In genomic region chr3:24017305-24017704, GRCh38 we compare ENCODE assay signal across 23 cellular contexts.
"Had no signal": no experiment of that assay in that cellular context is flagged by ENCODE, and none has a peak within 500 bp of the region (broad histone marks: within the 10 kb centered on the region; RNA-seq: fewer than 3 reads in every experiment).

No MANE protein-coding gene starts in this region.

- DNase-seq: activated CD4-positive, alpha-beta memory T cell treated with anti-CD3 and anti-CD28 coated beads for 36 hours; activated CD4-positive, alpha-beta T cell treated with anti-CD3 and anti-CD28 coated beads for 36 hours; activated naive CD8-positive, alpha-beta T cell treated with anti-CD3 and anti-CD28 coated beads for 36 hours; amygdala; body of pancreas; central memory CD4-positive, alpha-beta T cell; endodermal cell; foreskin melanocyte; head of caudate nucleus; kidney glomerular epithelial cell; mesenchymal stem cell; mucosa of descending colon; naive thymus-derived CD4-positive, alpha-beta T cell; pancreas; sigmoid colon; spleen; stimulated activated naive B cell treated with anti-CD40 and anti-IgM and Interleukin-4, amounts not matched to agents 10 μg/mL and 1 μg/mL and 100 μg/mL, for 72 hours; upper lobe of left lung had no signal

- H3K4me1 ChIP-seq: body of pancreas, pancreas, sigmoid colon, spleen, upper lobe of left lung had no signal

- H3K27me3 ChIP-seq: body of pancreas, neutrophil, pancreas, sigmoid colon, spleen, upper lobe of left lung had no signal

- H3K27me3 Mint-ChIP-seq: activated CD4-positive, alpha-beta memory T cell treated with anti-CD3 and anti-CD28 coated beads for 36 hours; activated CD4-positive, alpha-beta T cell treated with anti-CD3 and anti-CD28 coated beads for 36 hours; activated naive CD8-positive, alpha-beta T cell treated with anti-CD3 and anti-CD28 coated beads for 36 hours; stimulated activated naive B cell treated with anti-CD40 and anti-IgM and Interleukin-4, amounts not matched to agents 10 μg/mL and 1 μg/mL and 100 μg/mL, for 72 hours had no signal

- H3K4me3 Mint-ChIP-seq: activated CD4-positive, alpha-beta memory T cell treated with anti-CD3 and anti-CD28 coated beads for 36 hours; activated CD4-positive, alpha-beta T cell treated with anti-CD3 and anti-CD28 coated beads for 36 hours; activated naive CD8-positive, alpha-beta T cell treated with anti-CD3 and anti-CD28 coated beads for 36 hours; endodermal cell; naive thymus-derived CD4-positive, alpha-beta T cell; stimulated activated naive B cell treated with anti-CD40 and anti-IgM and Interleukin-4, amounts not matched to agents 10 μg/mL and 1 μg/mL and 100 μg/mL, for 72 hours; T-helper 2 cell treated with Interferon-gamma antibody and Interleukin-4, amounts not matched to agents 5 μg/mL and 100 μg/mL, for 36 hours; WTC11 had no signal

- H3K36me3 Mint-ChIP-seq: activated CD4-positive, alpha-beta memory T cell treated with anti-CD3 and anti-CD28 coated beads for 36 hours; activated naive CD8-positive, alpha-beta T cell treated with anti-CD3 and anti-CD28 coated beads for 36 hours; naive thymus-derived CD4-positive, alpha-beta T cell; stimulated activated naive B cell treated with anti-CD40 and anti-IgM and Interleukin-4, amounts not matched to agents 10 μg/mL and 1 μg/mL and 100 μg/mL, for 72 hours; WTC11 had no signal

- H3K27ac ChIP-seq: body of pancreas, epithelial cell of prostate, neutrophil, pancreas, sigmoid colon, spleen, upper lobe of left lung had no signal

- H3K27ac Mint-ChIP-seq: activated CD4-positive, alpha-beta memory T cell treated with anti-CD3 and anti-CD28 coated beads for 36 hours; activated CD4-positive, alpha-beta T cell treated with anti-CD3 and anti-CD28 coated beads for 36 hours; activated naive CD8-positive, alpha-beta T cell treated with anti-CD3 and anti-CD28 coated beads for 36 hours; endodermal cell; naive thymus-derived CD4-positive, alpha-beta T cell; T-helper 2 cell treated with Interferon-gamma antibody and Interleukin-4, amounts not matched to agents 5 μg/mL and 100 μg/mL, for 36 hours; WTC11 had no signal

- H3K9me3 Mint-ChIP-seq: activated CD4-positive, alpha-beta memory T cell treated with anti-CD3 and anti-CD28 coated beads for 36 hours; activated naive CD8-positive, alpha-beta T cell treated with anti-CD3 and anti-CD28 coated beads for 36 hours; endodermal cell; naive thymus-derived CD4-positive, alpha-beta T cell; stimulated activated naive B cell treated with anti-CD40 and anti-IgM and Interleukin-4, amounts not matched to agents 10 μg/mL and 1 μg/mL and 100 μg/mL, for 72 hours; T-helper 2 cell treated with Interferon-gamma antibody and Interleukin-4, amounts not matched to agents 5 μg/mL and 100 μg/mL, for 36 hours; WTC11 had no signal

- H3K9me3 ChIP-seq: body of pancreas, mucosa of descending colon, neutrophil, pancreas, sigmoid colon, spleen, thoracic aorta, upper lobe of left lung had no signal

- ATAC-seq: activated CD4-positive, alpha-beta T cell treated with anti-CD3 and anti-CD28 coated beads for 36 hours; body of pancreas; mucosa of descending colon; naive thymus-derived CD4-positive, alpha-beta T cell; pancreas; stimulated activated naive B cell treated with anti-CD40 and anti-IgM and Interleukin-4, amounts not matched to agents 10 μg/mL and 1 μg/mL and 100 μg/mL, for 72 hours; WTC11 had no signal

- H3K36me3 ChIP-seq: neutrophil, pancreas, sigmoid colon, spleen, thoracic aorta, upper lobe of left lung had no signal

- H3K4me3 ChIP-seq: body of pancreas, mucosa of descending colon, pancreas, sigmoid colon, spleen, thoracic aorta, upper lobe of left lung had no signal

- H3K4me1 Mint-ChIP-seq: activated CD4-positive, alpha-beta T cell treated with anti-CD3 and anti-CD28 coated beads for 36 hours; activated naive CD8-positive, alpha-beta T cell treated with anti-CD3 and anti-CD28 coated beads for 36 hours; endodermal cell; stimulated activated naive B cell treated with anti-CD40 and anti-IgM and Interleukin-4, amounts not matched to agents 10 μg/mL and 1 μg/mL and 100 μg/mL, for 72 hours; WTC11 had no signal
